Comparison of ENCODE assay signal across 27 cellular contexts in the genomic region with DNA sequence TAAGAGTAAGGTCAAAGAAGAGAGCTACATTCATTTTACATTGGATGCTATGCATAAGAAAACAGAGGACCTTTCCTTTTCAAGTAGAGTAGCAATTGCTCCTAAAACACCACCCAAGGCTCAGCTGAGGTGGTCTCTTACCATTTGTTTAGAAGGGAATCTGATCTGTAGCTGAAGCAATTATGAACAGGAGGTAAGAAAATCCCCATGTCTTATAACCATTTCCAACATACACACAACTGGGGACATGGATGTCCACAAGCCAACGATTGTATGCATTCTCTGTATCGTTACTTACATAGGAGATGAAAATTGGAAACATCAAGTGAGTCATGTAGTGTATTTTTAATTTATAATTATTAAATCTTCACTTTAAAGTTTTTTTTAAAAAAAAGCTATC.
DNase-seq lines count a peak whose midpoint lies in the region; ATAC-seq and TF ChIP-seq lines count a peak whose summit lies in the region.
"Had no signal": no experiment of that assay in that cellular context is flagged by ENCODE, and none has a peak within 500 bp of the region (broad histone marks: within the 10 kb centered on the region; RNA-seq: fewer than 3 reads in every experiment).

No MANE protein-coding gene starts in this region.

- no peaks in the 10 kb centered on the region for H3K9me3 ChIP-seq in suprapubic skin
- H3K9me3 ChIP-seq: BLaER1, Caco-2 had no signal

- no peak overlapping the region for H2AFZ ChIP-seq in GM23338

- no peak for DNase-seq in GM23338 (ENCODE audit: low spot score)
- DNase-seq in HFFc6, result no peak
- DNase-seq in WTC11 (ENCODE audit: low spot score), result no peak
- no peak for DNase-seq in osteocyte (ENCODE audit: extremely low spot score, unreplicated experiment)
- no peak for DNase-seq in suprapubic skin (ENCODE audit: low spot score in 2 of 2)
- no peak for DNase-seq in stimulated activated CD4-positive, alpha-beta T cell treated with anti-CD3 and anti-CD28 coated beads, Interleukin-2, amount 100 ng/mL, for 48 hours
- no peak for DNase-seq in SW480 (ENCODE audit: low spot score)
- DNase-seq: ACHN; Caco-2; CD4-positive, alpha-beta T cell; DND-41; GOT3; KBM-7; MM.1S; NCI-H1048; NCI-H1436; NCI-H187 treated with DMSO at 0.1 percent for 48 hours; NCI-H2107; NCI-H226; NCI-H774; OCI-M1; Right ventricle myocardium superior; T-cell had no signal

- TF ChIP-seq CTCF in GM23338 (conservative IDR thresholded peaks at IDR 0.05; ENCODE audit: low read depth in 2 of 2), result no peak
- TF ChIP-seq CTCF in HFFc6 (IDR thresholded peaks at IDR 0.05), result no peak
- TF ChIP-seq CTCF in WTC11 (IDR thresholded peaks at IDR 0.05), result no peak
- TF ChIP-seq CTCF in osteocyte (IDR thresholded peaks at IDR 0.05), result no peak
- no peak for TF ChIP-seq CTCF in suprapubic skin (IDR thresholded peaks at IDR 0.05)

- no peaks in the 10 kb centered on the region for H3K27me3 ChIP-seq in GM23338 (ENCODE audit: insufficient read depth)
- H3K27me3 ChIP-seq in suprapubic skin, result no peaks in the 10 kb centered on the region
- H3K27me3 ChIP-seq: BLaER1 had no signal

- no peak for TF ChIP-seq EP300 in suprapubic skin (IDR thresholded peaks at IDR 0.05)

- H4K20me1 ChIP-seq in GM23338 (replicated peaks; ENCODE audit: insufficient read depth), result no peaks in the 10 kb centered on the region

- H3K36me3 Mint-ChIP-seq in GM23338 (ENCODE audit: low read depth), result no peaks in the 10 kb centered on the region
- H3K36me3 Mint-ChIP-seq in HFFc6 (ENCODE audit: low read depth), result peaks cover 10% of the 10 kb centered on the region
- no peaks in the 10 kb centered on the region for H3K36me3 Mint-ChIP-seq in WTC11
- peaks cover 2% of the 10 kb centered on the region for H3K36me3 Mint-ChIP-seq in osteocyte (ENCODE audit: unreplicated experiment)

- H3K4me1 Mint-ChIP-seq in GM23338 (peaks cover 40% of the 10 kb centered on the region), HFFc6 (ENCODE audit: low read depth) (peaks cover 95% of the 10 kb centered on the region), WTC11 (peaks cover 58% of the 10 kb centered on the region), osteocyte (ENCODE audit: unreplicated experiment) (peaks cover 60% of the 10 kb centered on the region)

- H3K36me3 ChIP-seq in GM23338 (ENCODE audit: insufficient read depth) (no peaks in the 10 kb centered on the region), suprapubic skin (no peaks in the 10 kb centered on the region)
- H3K36me3 ChIP-seq: BLaER1 had no signal

- H3K4me3 Mint-ChIP-seq in GM23338 (no peak overlapping the region), HFFc6 (no peak overlapping the region), WTC11 (no peak overlapping the region), osteocyte (ENCODE audit: unreplicated experiment) (no peak overlapping the region)
- H3K4me3 Mint-ChIP-seq: CD4-positive, alpha-beta T cell; T-cell had no signal

- POLR2A ChIA-PET in WTC11 (lab: Charles Lee), result no interaction called here

- H3K9me3 Mint-ChIP-seq in GM23338 (no peaks in the 10 kb centered on the region), HFFc6 (no peaks in the 10 kb centered on the region), WTC11 (no peaks in the 10 kb centered on the region; the same call in 1 of the 2 replicates), osteocyte (ENCODE audit: unreplicated experiment) (no peaks in the 10 kb centered on the region)
- H3K9me3 Mint-ChIP-seq: CD4-positive, alpha-beta T cell; T-cell had no signal

- H3K27ac Mint-ChIP-seq in GM23338, result 0 out of 2 replicates have a peak overlapping the region, but pooled peaks have one; percentile 56
- peak overlapping the region; percentile 57 for H3K27ac Mint-ChIP-seq in HFFc6
- H3K27ac Mint-ChIP-seq in WTC11, result peak overlapping the region; percentile 94
- peak overlapping the region; percentile 60 for H3K27ac Mint-ChIP-seq in osteocyte (ENCODE audit: unreplicated experiment)
- H3K27ac Mint-ChIP-seq: CD4-positive, alpha-beta T cell; T-cell had no signal

- ATAC-seq in GM23338 (no peak), WTC11 (no peak)
- ATAC-seq: GM12878, HepG2, T-cell had no signal

- TF ChIP-seq POLR2A in suprapubic skin (IDR thresholded peaks at IDR 0.05), result no peak

- H3K9me2 ChIP-seq in GM23338 (ENCODE audit: insufficient read depth), result no peaks in the 10 kb centered on the region

- H3K4me1 ChIP-seq in GM23338 (ENCODE audit: insufficient read depth), result peaks cover 36% of the 10 kb centered on the region
- H3K4me1 ChIP-seq in suprapubic skin, result peaks cover 13% of the 10 kb centered on the region
- H3K4me1 ChIP-seq: BLaER1 had no signal

- H3K27me3 Mint-ChIP-seq in GM23338 (ENCODE audit: insufficient read depth, low read depth, poor library complexity) (no peaks in the 10 kb centered on the region), HFFc6 (ENCODE audit: insufficient read depth) (no peaks in the 10 kb centered on the region), WTC11 (ENCODE audit: low read depth) (no peaks in the 10 kb centered on the region), osteocyte (ENCODE audit: unreplicated experiment) (no peaks in the 10 kb centered on the region)
- H3K27me3 Mint-ChIP-seq: CD4-positive, alpha-beta T cell; T-cell had no signal

- no peaks in the 10 kb centered on the region for H3F3A ChIP-seq in GM23338 (replicated peaks; ENCODE audit: low read depth)

- no peak overlapping the region for H3K27ac ChIP-seq in GM23338 (ENCODE audit: low read depth)
- H3K27ac ChIP-seq in suprapubic skin, result no peak overlapping the region
- H3K27ac ChIP-seq: BLaER1, SK-N-MC had no signal

- H3K4me3 ChIP-seq in GM23338 (no peak overlapping the region), suprapubic skin (no peak overlapping the region)
- H3K4me3 ChIP-seq: BLaER1, GM12878, SK-N-MC had no signal

- no peak overlapping the region for H3K4me2 ChIP-seq in GM23338
- H3K4me2 ChIP-seq: BLaER1 had no signal

- 97% methylated on average over 2 of the region's 2 CpGs for WGBS in suprapubic skin

- CTCF ChIA-PET in WTC11 (lab: Charles Lee), result no interaction called here

- no peaks in the 10 kb centered on the region for H3K79me2 ChIP-seq in GM23338 (replicated peaks; ENCODE audit: insufficient read depth)

TF ChIP-seq in GM23338, 12 proteins besides CTCF, POLR2A, EP300 and RAD21 (continues in another document):
- TF ChIP-seq ZNF331 (CRISPR knock-in tag; IDR thresholded peaks at IDR 0.05; ENCODE audit: low read depth), result no peak
- TF ChIP-seq STAT1 (IDR thresholded peaks at IDR 0.05; ENCODE audit: unreplicated experiment), result no peak
- TF ChIP-seq POLR2AphosphoS5 (IDR thresholded peaks at IDR 0.05; ENCODE audit: low read depth), result no peak
- TF ChIP-seq, protein P1, sequence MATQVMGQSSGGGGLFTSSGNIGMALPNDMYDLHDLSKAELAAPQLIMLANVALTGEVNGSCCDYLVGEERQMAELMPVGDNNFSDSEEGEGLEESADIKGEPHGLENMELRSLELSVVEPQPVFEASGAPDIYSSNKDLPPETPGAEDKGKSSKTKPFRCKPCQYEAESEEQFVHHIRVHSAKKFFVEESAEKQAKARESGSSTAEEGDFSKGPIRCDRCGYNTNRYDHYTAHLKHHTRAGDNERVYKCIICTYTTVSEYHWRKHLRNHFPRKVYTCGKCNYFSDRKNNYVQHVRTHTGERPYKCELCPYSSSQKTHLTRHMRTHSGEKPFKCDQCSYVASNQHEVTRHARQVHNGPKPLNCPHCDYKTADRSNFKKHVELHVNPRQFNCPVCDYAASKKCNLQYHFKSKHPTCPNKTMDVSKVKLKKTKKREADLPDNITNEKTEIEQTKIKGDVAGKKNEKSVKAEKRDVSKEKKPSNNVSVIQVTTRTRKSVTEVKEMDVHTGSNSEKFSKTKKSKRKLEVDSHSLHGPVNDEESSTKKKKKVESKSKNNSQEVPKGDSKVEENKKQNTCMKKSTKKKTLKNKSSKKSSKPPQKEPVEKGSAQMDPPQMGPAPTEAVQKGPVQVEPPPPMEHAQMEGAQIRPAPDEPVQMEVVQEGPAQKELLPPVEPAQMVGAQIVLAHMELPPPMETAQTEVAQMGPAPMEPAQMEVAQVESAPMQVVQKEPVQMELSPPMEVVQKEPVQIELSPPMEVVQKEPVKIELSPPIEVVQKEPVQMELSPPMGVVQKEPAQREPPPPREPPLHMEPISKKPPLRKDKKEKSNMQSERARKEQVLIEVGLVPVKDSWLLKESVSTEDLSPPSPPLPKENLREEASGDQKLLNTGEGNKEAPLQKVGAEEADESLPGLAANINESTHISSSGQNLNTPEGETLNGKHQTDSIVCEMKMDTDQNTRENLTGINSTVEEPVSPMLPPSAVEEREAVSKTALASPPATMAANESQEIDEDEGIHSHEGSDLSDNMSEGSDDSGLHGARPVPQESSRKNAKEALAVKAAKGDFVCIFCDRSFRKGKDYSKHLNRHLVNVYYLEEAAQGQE (IDR thresholded peaks at IDR 0.05; ENCODE audit: unreplicated experiment), result no peak
- TF ChIP-seq EZH2phosphoT487 (IDR thresholded peaks at IDR 0.05; ENCODE audit: unreplicated experiment), result no peak

TF ChIP-seq in WTC11, 78 proteins besides CTCF, POLR2A, EP300 and RAD21 (continues in another document):
- TF ChIP-seq, protein P2, sequence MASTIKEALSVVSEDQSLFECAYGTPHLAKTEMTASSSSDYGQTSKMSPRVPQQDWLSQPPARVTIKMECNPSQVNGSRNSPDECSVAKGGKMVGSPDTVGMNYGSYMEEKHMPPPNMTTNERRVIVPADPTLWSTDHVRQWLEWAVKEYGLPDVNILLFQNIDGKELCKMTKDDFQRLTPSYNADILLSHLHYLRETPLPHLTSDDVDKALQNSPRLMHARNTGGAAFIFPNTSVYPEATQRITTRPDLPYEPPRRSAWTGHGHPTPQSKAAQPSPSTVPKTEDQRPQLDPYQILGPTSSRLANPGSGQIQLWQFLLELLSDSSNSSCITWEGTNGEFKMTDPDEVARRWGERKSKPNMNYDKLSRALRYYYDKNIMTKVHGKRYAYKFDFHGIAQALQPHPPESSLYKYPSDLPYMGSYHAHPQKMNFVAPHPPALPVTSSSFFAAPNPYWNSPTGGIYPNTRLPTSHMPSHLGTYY (CRISPR knock-in tag; IDR thresholded peaks at IDR 0.05), result no peak
- TF ChIP-seq ZNF121 (CRISPR knock-in tag; IDR thresholded peaks at IDR 0.05) (no peak), CREB1 (CRISPR knock-in tag; IDR thresholded peaks at IDR 0.05) (no peak), FOXJ3 (CRISPR knock-in tag; IDR thresholded peaks at IDR 0.05; ENCODE audit: borderline replicate concordance) (no peak), ZNF263 (CRISPR knock-in tag; IDR thresholded peaks at IDR 0.05; ENCODE audit: low read depth) (no peak), GRHL2 (CRISPR knock-in tag; IDR thresholded peaks at IDR 0.05; ENCODE audit: insufficient replicate concordance, severe bottlenecking) (no peak), JUN (CRISPR knock-in tag; IDR thresholded peaks at IDR 0.05) (no peak)
- TF ChIP-seq, protein P3, sequence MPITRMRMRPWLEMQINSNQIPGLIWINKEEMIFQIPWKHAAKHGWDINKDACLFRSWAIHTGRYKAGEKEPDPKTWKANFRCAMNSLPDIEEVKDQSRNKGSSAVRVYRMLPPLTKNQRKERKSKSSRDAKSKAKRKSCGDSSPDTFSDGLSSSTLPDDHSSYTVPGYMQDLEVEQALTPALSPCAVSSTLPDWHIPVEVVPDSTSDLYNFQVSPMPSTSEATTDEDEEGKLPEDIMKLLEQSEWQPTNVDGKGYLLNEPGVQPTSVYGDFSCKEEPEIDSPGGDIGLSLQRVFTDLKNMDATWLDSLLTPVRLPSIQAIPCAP (CRISPR knock-in tag; IDR thresholded peaks at IDR 0.05), result no peak
